ENCODE assay signal across 8 cellular contexts in the genomic region with DNA sequence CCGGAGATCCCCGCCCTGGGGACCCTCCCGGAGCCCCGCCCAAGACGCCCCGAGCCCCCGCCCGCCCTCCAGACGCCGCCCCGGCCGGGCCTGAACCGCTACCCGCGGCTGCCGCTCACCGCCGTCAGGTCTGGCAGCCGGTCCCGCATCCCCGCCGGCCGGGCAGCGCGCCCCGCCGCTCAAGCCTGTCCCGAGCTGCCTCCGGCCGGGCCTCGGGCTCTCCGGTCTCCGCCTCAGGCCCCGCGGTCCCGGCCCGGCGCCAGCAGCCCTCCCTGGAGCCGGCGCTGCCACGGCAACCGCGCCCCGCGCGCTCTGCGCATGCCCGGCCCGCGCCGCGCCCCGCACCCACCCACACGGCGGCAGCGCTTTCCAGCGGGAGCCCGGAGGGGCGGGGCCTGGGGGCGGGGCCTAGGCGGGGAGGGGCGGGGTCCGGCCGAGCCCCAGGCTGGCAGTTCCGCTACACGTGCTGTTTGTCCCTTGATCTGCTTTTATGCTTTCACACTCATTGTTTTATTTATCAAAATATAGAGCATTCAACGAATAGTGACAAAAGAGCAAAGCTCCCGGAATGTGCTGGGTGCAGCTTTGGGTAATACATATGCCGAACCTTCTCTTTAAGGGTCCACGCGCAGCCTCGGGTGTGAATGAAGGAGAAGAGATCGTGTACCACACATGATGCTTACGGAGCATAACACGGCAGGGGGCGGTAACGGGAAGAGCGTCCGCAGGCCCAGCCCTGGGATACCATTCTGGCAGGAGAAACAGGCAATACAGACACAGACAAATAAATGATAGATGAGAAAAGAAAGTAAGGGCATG. TPM values are rescaled to one million over a fixed set of nuclear protein-coding genes. Genes with fewer than 3 reads are reported as not detected.
A peak's percentile ranks its signal among the peaks of the same experiment; 100 is the strongest.
DNase-seq lines count a peak whose midpoint lies in the region; ATAC-seq and TF ChIP-seq lines count a peak whose summit lies in the region.

A gene (minus strand): TSS at position 300 of the 819 bp plus-strand sequence. CDS start 151 bp downstream, at position 149.

- DNase-seq in AG10803 (ENCODE audit: low read depth) (peak; percentile 74), NCI-H2227 treated with DMSO at 0.1 percent for 48 hours (lab: John Stamatoyannopoulos, UW) (peak; percentile 97), cerebellar cortex (ENCODE audit: low spot score) (peak; percentile 74), kidney epithelial cell (ENCODE audit: low read depth) (no peak)
- peak; percentile 92 for DNase-seq in activated CD4-positive, CD25-positive, alpha-beta regulatory T cell treated with anti-CD3 and anti-CD28 coated beads, Interleukin-2, amount 50 U/mL, for 72 hours
- peak; percentile 89 for DNase-seq in stimulated activated CD4-positive, alpha-beta T cell treated with anti-CD3 and anti-CD28 coated beads, Interleukin-15, amount 100 ng/mL, for 24 hours

- H3K36me3 ChIP-seq in kidney epithelial cell (ENCODE audit: control insufficient read depth, insufficient read depth, low read length), result no peaks in the 10 kb centered on the region

- ATAC-seq in GM18907 (IDR thresholded peaks at IDR 0.05; ENCODE audit: unreplicated experiment) (peak; percentile 88), HG03135 (IDR thresholded peaks at IDR 0.05; ENCODE audit: unreplicated experiment) (peak; percentile 80)

- TF ChIP-seq CTCF in AG10803 (conservative IDR thresholded peaks at IDR 0.05; ENCODE audit: low read length), result peak; percentile 45
- TF ChIP-seq CTCF in kidney epithelial cell (IDR thresholded peaks at IDR 0.05; ENCODE audit: insufficient read depth, low read length, poor library complexity, severe bottlenecking), result peak; percentile 37

- H3K4me3 ChIP-seq in AG10803 (ENCODE audit: low read length) (peak within 1 kb of the TSS; percentile 84), kidney epithelial cell (ENCODE audit: low read depth, low read length) (peak within 1 kb of the TSS; percentile 87)

- no peaks in the 10 kb centered on the region for H3K27me3 ChIP-seq in kidney epithelial cell (ENCODE audit: control insufficient read depth, insufficient read depth, low read length)

RNA-seq across cellular contexts. Expression of the gene that starts here (rescaled TPM):
- 19.4 and 24.4 TPM in 2 replicates for total RNA-seq in kidney epithelial cell
